In the genomic region with DNA sequence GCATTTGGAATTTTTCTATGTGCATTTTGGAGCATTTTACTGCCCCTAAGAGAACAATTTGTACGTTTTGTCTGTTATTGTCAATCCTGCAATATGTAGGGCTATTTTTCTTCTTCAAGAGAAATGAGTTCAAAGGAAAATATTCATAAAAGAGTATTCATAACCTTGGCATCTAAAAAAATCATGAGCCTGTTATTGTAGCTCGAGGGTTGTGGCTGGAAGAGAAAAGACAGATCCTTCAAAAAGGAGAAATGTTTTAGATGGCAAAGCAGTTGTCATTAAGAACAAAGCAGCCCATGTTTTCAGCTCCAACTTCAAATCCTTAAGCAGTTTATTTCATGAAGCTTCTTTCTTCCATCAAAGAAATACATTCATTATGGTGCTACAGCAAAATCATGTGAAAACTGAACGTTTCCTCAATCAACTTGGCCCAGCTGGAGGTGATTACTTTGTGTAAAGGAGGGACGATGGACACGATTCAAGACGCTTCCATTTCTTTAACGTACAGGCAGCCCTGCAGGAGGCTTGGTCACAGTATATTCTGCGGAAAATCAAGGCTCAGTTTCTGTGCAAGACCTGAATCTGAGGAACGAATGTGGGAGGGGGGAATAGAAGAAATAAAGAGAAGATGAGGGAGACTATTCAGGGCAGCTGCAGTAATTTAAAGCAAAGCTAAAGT, we compare ENCODE assay signal across 9 cellular contexts. TPM values are rescaled to one million over a fixed set of nuclear protein-coding genes. Genes with fewer than 3 reads are reported as not detected.
DNase-seq lines count a peak whose midpoint lies in the region; ATAC-seq lines count a peak whose summit lies in the region.
"Had no signal": no experiment of that assay in that cellular context is flagged by ENCODE, and none has a peak within 500 bp of the region (broad histone marks: within the 10 kb centered on the region; RNA-seq: fewer than 3 reads in every experiment).

No MANE protein-coding gene starts in this region.

- no peak overlapping the region for H3K27ac ChIP-seq in CD4-positive, alpha-beta memory T cell (ENCODE audit: low read depth, low read length)

- peaks cover 0 to 1% (median 0%) of the 10 kb centered on the region in 8 donors for H3K9me3 Mint-ChIP-seq in CD4-positive, alpha-beta memory T cell
- H3K9me3 Mint-ChIP-seq in effector memory CD8-positive, alpha-beta T cell: no peaks in the 10 kb centered on the region

- H3K4me1 ChIP-seq in CD4-positive, alpha-beta memory T cell (ENCODE audit: insufficient read depth, low read length): peaks cover 20% of the 10 kb centered on the region

- H3K4me1 Mint-ChIP-seq in CD4-positive, alpha-beta memory T cell: peaks cover 10 to 17% (median 14%) of the 10 kb centered on the region in 4 donors
- H3K4me1 Mint-ChIP-seq in effector memory CD8-positive, alpha-beta T cell (ENCODE audit: low read depth in 2 of 2): peaks cover 6 to 13% of the 10 kb centered on the region in 2 donors

- peaks cover 28% of the 10 kb centered on the region for H3K27me3 ChIP-seq in CD4-positive, alpha-beta memory T cell (ENCODE audit: insufficient read depth, low read length)

- peak; percentile 20 for ATAC-seq in GM19463 (IDR thresholded peaks at IDR 0.05; ENCODE audit: unreplicated experiment)
- ATAC-seq in HG03280 (IDR thresholded peaks at IDR 0.05; ENCODE audit: unreplicated experiment): peak; percentile 27
- no peak for ATAC-seq in effector memory CD8-positive, alpha-beta T cell (replicated peaks)

- peak overlapping the region in 3 of 7 donors; percentile 11 to 53 (median 20) for H3K27ac Mint-ChIP-seq in CD4-positive, alpha-beta memory T cell
- no peak overlapping the region for H3K27ac Mint-ChIP-seq in effector memory CD8-positive, alpha-beta T cell

- H3K9me3 ChIP-seq in CD4-positive, alpha-beta memory T cell (ENCODE audit: control insufficient read depth in 1 of 2, low read length in 2 of 2): no peaks in the 10 kb centered on the region

- POLR2A ChIA-PET in CD4-positive, alpha-beta memory T cell (lab: Charles Lee; ENCODE audit: partially characterized antibody): interaction anchor here (1.0 kb wide), 1 partner anchor 15 kb away, joined by 5 read pairs; no protein-coding TSS in a partner anchor

- intact Hi-C loops in CD4-positive, alpha-beta memory T cell (cut with micrococcal nuclease): no loop called here

- H3K4me3 Mint-ChIP-seq in CD4-positive, alpha-beta memory T cell: peak overlapping the region in 7 of 8 donors; percentile 3 to 85 (median 70)
- peak overlapping the region; percentile 7 to 13 for H3K4me3 Mint-ChIP-seq in effector memory CD8-positive, alpha-beta T cell

- H3K4me3 ChIP-seq in CD4-positive, alpha-beta memory T cell (ENCODE audit: low read length in 2 of 2): no peak overlapping the region

- CTCF ChIA-PET in CD4-positive, alpha-beta memory T cell (lab: Charles Lee; ENCODE audit: partially characterized antibody): interaction anchor here (1.1 to 3.1 kb wide), 6 partner anchors 14 to 502 kb away, joined by 3 to 15 read pairs (median 6); no protein-coding TSS in a partner anchor

- no peaks in the 10 kb centered on the region for H3K36me3 ChIP-seq in CD4-positive, alpha-beta memory T cell (ENCODE audit: insufficient read depth, low read length)

- DNase-seq in CD4-positive, alpha-beta memory T cell: no peak
- DNase-seq in effector memory CD8-positive, alpha-beta T cell: no peak
- DNase-seq in GF-D8 (lab: John Stamatoyannopoulos, UW): no peak
- DNase-seq in NCI-H524 treated with DMSO at 0.1 percent for 48 hours (lab: John Stamatoyannopoulos, UW): no peak
- DNase-seq in T1000 (lab: John Stamatoyannopoulos, UW): no peak
- DNase-seq in hippocampal formation (lab: John Stamatoyannopoulos, UW): no peak
- DNase-seq: NCI-H1436 had no signal

- H3K36me3 Mint-ChIP-seq in CD4-positive, alpha-beta memory T cell: no peaks in the 10 kb centered on the region
- no peaks in the 10 kb centered on the region for H3K36me3 Mint-ChIP-seq in effector memory CD8-positive, alpha-beta T cell (ENCODE audit: insufficient read depth)

- H3K27me3 Mint-ChIP-seq in CD4-positive, alpha-beta memory T cell: peaks cover 30 to 35% of the 10 kb centered on the region in 2 donors
- peaks cover 42 to 47% of the 10 kb centered on the region in 2 donors for H3K27me3 Mint-ChIP-seq in effector memory CD8-positive, alpha-beta T cell

RNA-seq across cellular contexts. Expression of gene QPCT, which starts 31.4 kb away (rescaled TPM):
- total RNA-seq in CD4-positive, alpha-beta memory T cell: 1 to 10 TPM; 1.2 to 1.4 TPM
- polyA plus RNA-seq in CD4-positive, alpha-beta memory T cell: 1 to 10 TPM in 1 of 2 donors, under 1 TPM in 1; 0.23 to 1.3 TPM

RNA-seq across cellular contexts. Expression of gene PRKD3, which starts 51.2 kb away (rescaled TPM):
- total RNA-seq in CD4-positive, alpha-beta memory T cell: 10 to 100 TPM; 34.6 to 37.7 TPM
- polyA plus RNA-seq in CD4-positive, alpha-beta memory T cell: 10 to 100 TPM; 20.4 to 22.5 TPM
